15 cellular contexts compared by ENCODE assay signal in the genomic region with DNA sequence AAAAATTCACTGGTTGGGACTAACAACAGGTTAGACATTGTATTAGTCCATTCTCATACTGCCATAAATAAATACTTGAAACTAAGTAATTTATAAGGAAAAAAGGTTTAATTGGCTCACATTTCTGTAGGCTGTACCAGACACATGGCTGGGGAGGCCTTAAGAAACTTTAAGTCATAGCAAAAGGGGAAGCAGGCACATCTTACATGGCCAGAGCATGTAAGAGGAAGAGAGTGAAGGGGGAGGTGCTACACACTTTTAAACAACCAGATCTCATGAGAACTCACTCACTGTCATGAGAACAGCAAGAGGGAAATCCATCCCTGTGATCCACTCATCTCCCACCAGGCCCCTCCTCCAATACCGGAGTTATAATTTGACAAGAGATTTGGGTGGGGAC.
"Had no signal": no experiment of that assay in that cellular context is flagged by ENCODE, and none has a peak within 500 bp of the region (broad histone marks: within the 10 kb centered on the region; RNA-seq: fewer than 3 reads in every experiment).

No MANE protein-coding gene starts in this region.

- ATAC-seq: activated T-helper 17 cell treated with anti-CD3 and anti-CD28 coated beads, Interleukin-2, amount 50 U/mL, for 72 hours; gastrocnemius medialis; heart right ventricle; natural killer cell treated with Interleukin-12 subunit alpha and Interleukin-12 subunit beta and Interleukin-15 and Interleukin-18, amount 100 ng/mL, for 72 hours had no signal

- H3K36me3 ChIP-seq: gastrocnemius medialis, heart right ventricle, tibial nerve, vagina had no signal

- H3K4me1 ChIP-seq: gastrocnemius medialis, heart right ventricle, tibial nerve, vagina had no signal

- H3K27me3 ChIP-seq: gastrocnemius medialis, heart right ventricle, tibial nerve, vagina had no signal

- DNase-seq: activated CD4-positive, alpha-beta T cell treated with anti-CD3 and anti-CD28 coated beads, Interleukin-2, amount 50 U/mL, for 48 hours; activated naive CD4-positive, alpha-beta T cell treated with anti-CD3 and anti-CD28 coated beads, Interleukin-2, amount 10 ng/mL, durations not matched to agents 7 days and 5 days; endodermal cell; gastrocnemius medialis; heart right ventricle; nucleus accumbens; posterior cingulate gyrus; stimulated activated CD4-positive, alpha-beta T cell treated with anti-CD3 and anti-CD28 coated beads, Interleukin-15, amount 100 ng/mL, for 24 hours; stimulated activated CD4-positive, alpha-beta T cell treated with anti-CD3 and anti-CD28 coated beads, Interleukin-4, amount 100 ng/mL, for 1 hour; stimulated activated naive CD4-positive, alpha-beta T cell had no signal

- H3K9me3 ChIP-seq: gastrocnemius medialis, vagina had no signal

- H3K27ac ChIP-seq: gastrocnemius medialis, heart right ventricle, tibial nerve, vagina, VCaP had no signal

- H3K4me3 ChIP-seq: gastrocnemius medialis, heart right ventricle, tibial nerve, vagina had no signal
